23 cellular contexts compared by ENCODE assay signal in the genomic region with DNA sequence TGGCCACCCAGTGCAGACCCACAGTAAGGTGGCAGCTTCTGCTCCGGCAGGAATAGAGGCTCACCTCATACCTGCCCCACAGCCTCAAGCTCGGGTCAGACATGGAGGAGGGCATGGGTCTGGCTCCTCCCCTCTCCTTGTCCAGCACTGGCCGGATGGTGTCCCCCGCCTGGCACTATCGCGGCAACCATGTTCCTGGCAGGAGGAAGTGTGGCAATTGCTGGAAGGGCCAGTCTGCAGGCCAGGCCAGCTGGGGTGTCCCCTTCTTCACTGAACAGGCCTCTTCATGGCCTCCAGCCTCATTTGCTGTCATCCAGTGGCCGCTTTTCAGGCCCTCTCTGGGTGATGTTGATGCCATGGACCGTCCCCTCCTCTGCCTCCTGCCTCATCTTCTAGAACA. TPM values are rescaled to one million over a fixed set of nuclear protein-coding genes. Genes with fewer than 3 reads are reported as not detected.
DNase-seq lines count a peak whose midpoint lies in the region; ATAC-seq, FAIRE-seq and TF ChIP-seq lines count a peak whose summit lies in the region.
"Had no signal": no experiment of that assay in that cellular context is flagged by ENCODE, and none has a peak within 500 bp of the region (broad histone marks: within the 10 kb centered on the region; RNA-seq: fewer than 3 reads in every experiment).

No MANE protein-coding gene starts in this region.

- H3K36me3 ChIP-seq in right atrium auricular region (no peaks in the 10 kb centered on the region), mesenchymal stem cell (ENCODE audit: control insufficient read depth in 1 of 2, insufficient read depth in 2 of 2, low read depth in 1 of 2, low read length in 2 of 2) (no peaks in the 10 kb centered on the region), tibial artery (no peaks in the 10 kb centered on the region)
- H3K36me3 ChIP-seq: BE2C, stomach had no signal

- no peak overlapping the region for H2AFZ ChIP-seq in mesenchymal stem cell (ENCODE audit: low read depth, low read length)

- no peaks in the 10 kb centered on the region for H3K27me3 Mint-ChIP-seq in activated B cell treated with CpG ODN at 0.5 μM for 24 hours
- H3K27me3 Mint-ChIP-seq: activated naive CD8-positive, alpha-beta T cell had no signal

- H4K91ac ChIP-seq in mesenchymal stem cell (ENCODE audit: low read length), result peak overlapping the region; percentile 1

- H3K79me1 ChIP-seq in mesenchymal stem cell (replicated peaks; ENCODE audit: low read length, poor library complexity, severe bottlenecking), result no peaks in the 10 kb centered on the region

- H2BK15ac ChIP-seq in mesenchymal stem cell (ENCODE audit: low read depth, poor library complexity, severe bottlenecking), result no peak overlapping the region

- FAIRE-seq in RCC 7860 (lab: Jason Lieb, UNC), result no peak
- FAIRE-seq: H54, small intestine, TTC549 had no signal

- H3K36me3 Mint-ChIP-seq in activated B cell treated with CpG ODN at 0.5 μM for 24 hours (ENCODE audit: low read depth), result no peaks in the 10 kb centered on the region
- H3K36me3 Mint-ChIP-seq: activated naive CD8-positive, alpha-beta T cell had no signal

- H3K14ac ChIP-seq in mesenchymal stem cell (ENCODE audit: low read length in 2 of 2), result peak overlapping the region in 1 of 2 experiments; percentile 46

- ATAC-seq in activated B cell treated with CpG ODN at 0.5 μM for 24 hours (ENCODE audit: low read depth) (no peak), GM21360 (IDR thresholded peaks at IDR 0.05; ENCODE audit: unreplicated experiment) (no peak)

- H2BK120ac ChIP-seq in mesenchymal stem cell (ENCODE audit: low read depth, low read length), result no peak overlapping the region

- H4K8ac ChIP-seq in mesenchymal stem cell (ENCODE audit: low read length), result no peak overlapping the region

- POLR2A ChIA-PET in activated B cell treated with CpG ODN at 0.5 μM for 24 hours (lab: Charles Lee) (no interaction called here), GM10248 (lab: Yijun Ruan, JAX) (no interaction called here)

- no peak overlapping the region for H3K4ac ChIP-seq in mesenchymal stem cell (ENCODE audit: low read depth in 1 of 2, low read length in 2 of 2)

- intact Hi-C loops in cardiac septum (cut with DNase I), result no loop called here
- intact Hi-C loops in activated B cell treated with CpG ODN at 0.5 μM for 24 hours (cut with micrococcal nuclease), result loop anchor here (1.0 to 5.0 kb wide), 7 partner anchors 17 to 453 kb away; partner anchors contain the start of gene CTIF
- intact Hi-C loops in tibial artery (cut with DNase I; ENCODE audit: low total_unique reads), result no loop called here

- H2BK12ac ChIP-seq in mesenchymal stem cell (ENCODE audit: low read length in 2 of 2), result peak overlapping the region; percentile 6 to 43

- no peak overlapping the region for H3K27ac Mint-ChIP-seq in activated B cell treated with CpG ODN at 0.5 μM for 24 hours
- H3K27ac Mint-ChIP-seq: activated naive CD8-positive, alpha-beta T cell; activated T-helper 1 cell treated with anti-CD3 and anti-CD28 coated beads, Interleukin-12 subunit alpha, Interleukin-12 subunit beta, Interleukin-2, Interleukin-4 antibody, amounts not matched to agents 30 ng/mL and 10 ng/mL and 1 ng/mL, durations not matched to agents 14 hours and 24 hours and 36 hours had no signal

- H3K23ac ChIP-seq in mesenchymal stem cell (ENCODE audit: low read length in 2 of 2), result no peak overlapping the region

- no peak overlapping the region for H2BK5ac ChIP-seq in mesenchymal stem cell (ENCODE audit: low read depth, low read length, poor library complexity, severe bottlenecking)

- H3K18ac ChIP-seq in mesenchymal stem cell (ENCODE audit: low read depth in 1 of 2, low read length in 2 of 2), result no peak overlapping the region

- H3K4me3 Mint-ChIP-seq in activated B cell treated with CpG ODN at 0.5 μM for 24 hours, result peak overlapping the region; percentile 42
- H3K4me3 Mint-ChIP-seq: activated naive CD8-positive, alpha-beta T cell; activated T-helper 1 cell treated with anti-CD3 and anti-CD28 coated beads, Interleukin-12 subunit alpha, Interleukin-12 subunit beta, Interleukin-2, Interleukin-4 antibody, amounts not matched to agents 30 ng/mL and 10 ng/mL and 1 ng/mL, durations not matched to agents 14 hours and 24 hours and 36 hours had no signal

- no peaks in the 10 kb centered on the region for H3K9me3 ChIP-seq in right atrium auricular region
- H3K9me3 ChIP-seq in mesenchymal stem cell (ENCODE audit: control insufficient read depth, low read length), result no peaks in the 10 kb centered on the region
- no peaks in the 10 kb centered on the region for H3K9me3 ChIP-seq in tibial artery
- H3K9me3 ChIP-seq: BE2C, stomach had no signal

- no peak overlapping the region for H3K9ac ChIP-seq in mesenchymal stem cell (ENCODE audit: low read length)

- peaks cover 20% of the 10 kb centered on the region for H3K4me1 Mint-ChIP-seq in activated B cell treated with CpG ODN at 0.5 μM for 24 hours

- H3K27ac ChIP-seq in right atrium auricular region (peak overlapping the region; percentile 62 to 64), mesenchymal stem cell (ENCODE audit: low read length, poor library complexity, severe bottlenecking) (no peak overlapping the region), tibial artery (peak overlapping the region; percentile 74 to 82)
- H3K27ac ChIP-seq: stomach had no signal

- WGBS in mesenchymal stem cell, result 95% methylated on average over 8 of the region's 8 CpGs

- H3K4me3 ChIP-seq in right atrium auricular region, result no peak overlapping the region
- H3K4me3 ChIP-seq in mesenchymal stem cell (ENCODE audit: insufficient read depth in 1 of 2, low read depth in 1 of 2, low read length in 2 of 2), result no peak overlapping the region
- no peak overlapping the region for H3K4me3 ChIP-seq in tibial artery
- H3K4me3 ChIP-seq: stomach had no signal

- no peaks in the 10 kb centered on the region for H3K9me3 Mint-ChIP-seq in activated B cell treated with CpG ODN at 0.5 μM for 24 hours
- H3K9me3 Mint-ChIP-seq: activated T-helper 1 cell treated with anti-CD3 and anti-CD28 coated beads, Interleukin-12 subunit alpha, Interleukin-12 subunit beta, Interleukin-2, Interleukin-4 antibody, amounts not matched to agents 30 ng/mL and 10 ng/mL and 1 ng/mL, durations not matched to agents 14 hours and 24 hours and 36 hours had no signal

- CTCF ChIA-PET in activated B cell treated with CpG ODN at 0.5 μM for 24 hours (lab: Charles Lee), result interaction anchor here (1.1 kb wide), 1 partner anchor 215 kb away, joined by 3 read pairs; no protein-coding TSS in a partner anchor
- CTCF ChIA-PET in GM10248 (lab: Yijun Ruan, JAX), result no interaction called here

- DNase-seq in right atrium auricular region (ENCODE audit: low spot score) (no peak), cardiac septum (ENCODE audit: low spot score) (no peak), activated B cell treated with CpG ODN at 0.5 μM for 24 hours (no peak), mesenchymal stem cell (no peak), tibial artery (no peak), RCC 7860 (ENCODE audit: low spot score) (no peak), GM10248 (ENCODE audit: extremely low spot score) (no peak)
- DNase-seq: activated CD4-positive, alpha-beta T cell treated with anti-CD3 and anti-CD28 coated beads for 48 hours; BE2C; Calu3; cerebellar nuclear complex; effector CD4-positive, alpha-beta T cell; foreskin melanocyte; hippocampal formation; NCI-H1436 treated with DMSO at 0.1 percent for 48 hours; NCI-H526 treated with DMSO at 0.1 percent for 48 hours; stomach had no signal

- H3K4me2 ChIP-seq in mesenchymal stem cell (ENCODE audit: low read length, poor library complexity, severe bottlenecking), result no peak overlapping the region

- TF ChIP-seq CTCF in right atrium auricular region (IDR thresholded peaks at IDR 0.05), result no peak
- TF ChIP-seq CTCF in activated B cell treated with CpG ODN at 0.5 μM for 24 hours (IDR thresholded peaks at IDR 0.05), result no peak
- TF ChIP-seq CTCF in tibial artery (IDR thresholded peaks at IDR 0.05), result no peak
- TF ChIP-seq CTCF in GM10248 (IDR thresholded peaks at IDR 0.05; ENCODE audit: control extremely low read depth, extremely low read depth, low read depth, missing control alignments), result no peak

- H3K4me1 ChIP-seq in right atrium auricular region (peaks cover 0 to 74% of the 10 kb centered on the region in 2 donors), mesenchymal stem cell (ENCODE audit: control insufficient read depth, insufficient read depth, low read depth, low read length) (peaks cover 58% of the 10 kb centered on the region), tibial artery (peaks cover 5 to 92% (median 70%) of the 10 kb centered on the region in 4 donors)
- H3K4me1 ChIP-seq: BE2C had no signal

- H2AK5ac ChIP-seq in mesenchymal stem cell (ENCODE audit: low read length, severe bottlenecking), result peak overlapping the region; percentile 1

- H3K27me3 ChIP-seq in right atrium auricular region (no peaks in the 10 kb centered on the region), mesenchymal stem cell (ENCODE audit: control insufficient read depth in 1 of 2, insufficient read depth in 1 of 2, low read length in 2 of 2) (no peaks in the 10 kb centered on the region), tibial artery (no peaks in the 10 kb centered on the region)
- H3K27me3 ChIP-seq: BE2C, stomach had no signal

RNA-seq across cellular contexts. Expression of gene SMAD7, which starts 41.4 kb away (rescaled TPM):
- total RNA-seq in right atrium auricular region (10 to 100 TPM; 55.1 to 98.1 TPM), cardiac septum (42.4 TPM), activated B cell treated with CpG ODN at 0.5 μM for 24 hours (6.8 and 6.9 TPM in 2 replicates)
- 9.6 TPM for polyA plus RNA-seq in mesenchymal stem cell (2013, experiment 1 of 2)
- polyA plus RNA-seq in mesenchymal stem cell (2013, experiment 2 of 2), result 9.9 TPM
